ENCODE assay signal across 27 cellular contexts in genomic region chr6:2462831-2463230, GRCh38.
DNase-seq lines count a peak whose midpoint lies in the region; ATAC-seq, FAIRE-seq and TF ChIP-seq lines count a peak whose summit lies in the region.
"Had no signal": no experiment of that assay in that cellular context is flagged by ENCODE, and none has a peak within 500 bp of the region (broad histone marks: within the 10 kb centered on the region; RNA-seq: fewer than 3 reads in every experiment).

No MANE protein-coding gene starts in this region.

- no peak for DNase-seq in HepG2 (ENCODE audit: low spot score)
- DNase-seq in right lobe of liver = no peak
- no peak for DNase-seq in WTC11 (ENCODE audit: low spot score)
- no peak for DNase-seq in neuronal stem cell (ENCODE audit: low spot score)
- no peak for DNase-seq in NCI-H510A (lab: John Stamatoyannopoulos, UW)
- DNase-seq: 8988T; ACHN; BE2C; C1 segment of cervical spinal cord; CD4-positive, alpha-beta memory T cell; CD4-positive, CD25-positive, alpha-beta regulatory T cell; CD8-positive, alpha-beta memory T cell; COR-L47; DMS 273 treated with DMSO at 0.1 percent for 48 hours; DMS153; DMS53; DMS79; DND-41; EL; GDM1 had no signal

- no peak for FAIRE-seq in HepG2 (lab: Jason Lieb, UNC)
- FAIRE-seq: A204.1, GM12878, GM12892, GM19239 had no signal

- CTCF ChIA-PET in HepG2 (lab: Yijun Ruan, JAX; ENCODE audit: low intra/inter-chr PET ratio, low total read pairs) = no interaction called here
- CTCF ChIA-PET in WTC11 (lab: Charles Lee) = no interaction called here

- peaks cover 18% of the 10 kb centered on the region for H3K4me1 Mint-ChIP-seq in WTC11
- H3K4me1 Mint-ChIP-seq: CD14-positive monocyte; CD4-positive, alpha-beta memory T cell; CD4-positive, CD25-positive, alpha-beta regulatory T cell; CD8-positive, alpha-beta memory T cell had no signal

- ATAC-seq in HepG2 = peak; percentile 34
- ATAC-seq in right lobe of liver = no peak
- no peak for ATAC-seq in WTC11
- ATAC-seq in GM18498 (IDR thresholded peaks at IDR 0.05; ENCODE audit: unreplicated experiment) = no peak
- ATAC-seq: GM12878 had no signal

- no peak overlapping the region for H3K4me2 ChIP-seq in HepG2 (ENCODE audit: low read depth, low read length)
- H3K4me2 ChIP-seq in neuronal stem cell (ENCODE audit: insufficient read depth, low read length, poor library complexity, severe bottlenecking) = no peak overlapping the region
- H3K4me2 ChIP-seq: BLaER1 had no signal

- TF ChIP-seq POLR2A in HepG2 (IDR thresholded peaks at IDR 0.05; ENCODE audit: insufficient read depth in 1 of 2, low read depth in 2 of 2, low read length in 2 of 2) (no peak), right lobe of liver (IDR thresholded peaks at IDR 0.05) (no peak)

- H3K18ac ChIP-seq in neuronal stem cell (ENCODE audit: low read length) = no peak overlapping the region

- no peaks in the 10 kb centered on the region for H4K20me1 ChIP-seq in HepG2 (ENCODE audit: insufficient read depth, low read length)
- H4K20me1 ChIP-seq: BLaER1 had no signal

- in situ Hi-C loops in HepG2 (cut with HindIII; ENCODE audit: extremely low pct_ligation_motif_present, low pct_unique_long_range_greater_than_20kb) = no loop called here

- H3K79me2 ChIP-seq in HepG2 (ENCODE audit: insufficient read depth, low read length) = no peaks in the 10 kb centered on the region

- H3K4me3 Mint-ChIP-seq in WTC11 = no peak overlapping the region
- H3K4me3 Mint-ChIP-seq: CD14-positive monocyte; CD4-positive, alpha-beta memory T cell; CD4-positive, CD25-positive, alpha-beta regulatory T cell; CD8-positive, alpha-beta memory T cell had no signal

- peak overlapping the region; percentile 29; the same call in 1 of the 2 replicates for H3K27ac Mint-ChIP-seq in WTC11
- H3K27ac Mint-ChIP-seq: CD4-positive, alpha-beta memory T cell; CD4-positive, CD25-positive, alpha-beta regulatory T cell; CD8-positive, alpha-beta memory T cell had no signal

- H2BK5ac ChIP-seq in neuronal stem cell (ENCODE audit: low read length) = peak overlapping the region; percentile 90

- no peaks in the 10 kb centered on the region; the same call in 1 of the 2 replicates for H3K27me3 Mint-ChIP-seq in WTC11 (ENCODE audit: low read depth)

- TF ChIP-seq EP300 in HepG2 (IDR thresholded peaks at IDR 0.05; ENCODE audit: low read depth in 2 of 2, low read length in 2 of 2) = no peak
- TF ChIP-seq EP300 in HepG2 (CRISPR knock-in tag; IDR thresholded peaks at IDR 0.05; ENCODE audit: borderline replicate concordance) = no peak

- TF ChIP-seq RAD21 in HepG2 (CRISPR knock-in tag; IDR thresholded peaks at IDR 0.05) = no peak

- H3K36me3 Mint-ChIP-seq in WTC11 = no peaks in the 10 kb centered on the region
- H3K36me3 Mint-ChIP-seq: CD14-positive monocyte; CD4-positive, alpha-beta memory T cell; CD4-positive, CD25-positive, alpha-beta regulatory T cell had no signal

- H2AFZ ChIP-seq in HepG2 (ENCODE audit: low read length) (no peak overlapping the region), neuronal stem cell (ENCODE audit: low read length) (no peak overlapping the region)

- H3K27me3 ChIP-seq in HepG2 (ENCODE audit: control insufficient read depth in 1 of 2, insufficient read depth in 2 of 2, low read length in 2 of 2) (peaks cover 4 to 13% of the 10 kb centered on the region in 2 experiments; a peak in 2 of 5 replicates), right lobe of liver (no peaks in the 10 kb centered on the region), neuronal stem cell (ENCODE audit: control insufficient read depth in 3 of 3, insufficient read depth in 3 of 3, low read depth in 1 of 3, low read length in 3 of 3) (peaks cover 0 to 7% (median 0%) of the 10 kb centered on the region in 3 experiments)
- H3K27me3 ChIP-seq: BLaER1 had no signal

- H3K9ac ChIP-seq in HepG2 (ENCODE audit: insufficient read depth, low read depth, low read length) = no peak overlapping the region
- no peak overlapping the region for H3K9ac ChIP-seq in neuronal stem cell (ENCODE audit: low read depth, low read length, poor library complexity)
- H3K9ac ChIP-seq: BLaER1 had no signal

- H3K79me1 ChIP-seq in neuronal stem cell (ENCODE audit: low read depth, low read length) = no peaks in the 10 kb centered on the region

- H2AK5ac ChIP-seq in neuronal stem cell (ENCODE audit: low read depth, low read length) = no peak overlapping the region

- peak overlapping the region; percentile 42 for H3K14ac ChIP-seq in neuronal stem cell (ENCODE audit: low read length)

- no peak for TF ChIP-seq CTCF in HepG2 (CRISPR knock-in tag; IDR thresholded peaks at IDR 0.05)
- TF ChIP-seq CTCF in right lobe of liver (IDR thresholded peaks at IDR 0.05) = no peak
- TF ChIP-seq CTCF in WTC11 (IDR thresholded peaks at IDR 0.05) = no peak

- no peak overlapping the region for H4K91ac ChIP-seq in neuronal stem cell (ENCODE audit: low read depth, low read length, poor library complexity)

- H3K27ac ChIP-seq in HepG2 (ENCODE audit: extremely low read length, insufficient read depth, low read length) = no peak overlapping the region
- no peak overlapping the region for H3K27ac ChIP-seq in right lobe of liver
- H3K27ac ChIP-seq in neuronal stem cell (replicated peaks; ENCODE audit: low read length) = no peak overlapping the region
- H3K27ac ChIP-seq: BLaER1 had no signal

- H2BK120ac ChIP-seq in neuronal stem cell (ENCODE audit: low read depth, low read length) = no peak overlapping the region

- 61% methylated on average over 7 of the region's 10 CpGs for WGBS in HepG2 (ENCODE audit: low lambda C conversion rate)
- 89% methylated on average over 7 of the region's 10 CpGs for WGBS in right lobe of liver (ENCODE audit: insufficient coverage, low coverage, low lambda C conversion rate, missing lambda C conversion rate)
- WGBS in neuronal stem cell (ENCODE audit: extremely low coverage in 2 of 2, insufficient read length in 2 of 2, insufficient replicate concordance in 1 of 2), 2 donors = no CpG with 5 or more reads among the region's 10 CpGs

- H3K36me3 ChIP-seq in HepG2 (replicated peaks in 1 of 2; ENCODE audit: control insufficient read depth in 1 of 2, insufficient read depth in 2 of 2, low read length in 2 of 2) = no peaks in the 10 kb centered on the region
- no peaks in the 10 kb centered on the region for H3K36me3 ChIP-seq in right lobe of liver
- no peaks in the 10 kb centered on the region for H3K36me3 ChIP-seq in neuronal stem cell (replicated peaks in 1 of 2; ENCODE audit: control insufficient read depth in 2 of 2, insufficient read depth in 2 of 2, low read length in 2 of 2)
- H3K36me3 ChIP-seq: BE2C, BLaER1 had no signal

- H3K9me3 ChIP-seq in HepG2 (ENCODE audit: low read length) = no peaks in the 10 kb centered on the region
- no peaks in the 10 kb centered on the region for H3K9me3 ChIP-seq in right lobe of liver
- no peaks in the 10 kb centered on the region for H3K9me3 ChIP-seq in neuronal stem cell (replicated peaks in 1 of 2; ENCODE audit: control insufficient read depth in 2 of 2, insufficient read depth in 1 of 2, low read depth in 1 of 2, low read length in 2 of 2)
- H3K9me3 ChIP-seq: BE2C, BLaER1 had no signal

- H3K4ac ChIP-seq in neuronal stem cell (ENCODE audit: low read length) = no peak overlapping the region

- POLR2A ChIA-PET in HepG2 (lab: Yijun Ruan, JAX) (no interaction called here), WTC11 (lab: Charles Lee) (no interaction called here)

- no peak overlapping the region for H4K8ac ChIP-seq in neuronal stem cell (ENCODE audit: low read depth, low read length)

- no peaks in the 10 kb centered on the region for H3K4me1 ChIP-seq in HepG2 (ENCODE audit: insufficient read depth, low read length)
- H3K4me1 ChIP-seq in right lobe of liver = no peaks in the 10 kb centered on the region
- H3K4me1 ChIP-seq in neuronal stem cell (ENCODE audit: control insufficient read depth in 2 of 2, insufficient read depth in 1 of 2, low read depth in 1 of 2, low read length in 2 of 2) = peaks cover 0 to 2% of the 10 kb centered on the region in 2 donors
- H3K4me1 ChIP-seq: BE2C, BLaER1 had no signal

- no peaks in the 10 kb centered on the region for H3K9me3 Mint-ChIP-seq in WTC11
- H3K9me3 Mint-ChIP-seq: CD14-positive monocyte had no signal

- peak overlapping the region; percentile 22 for H3K23ac ChIP-seq in neuronal stem cell (ENCODE audit: low read depth, low read length, poor library complexity)

- intact Hi-C loops in HepG2 (cut with micrococcal nuclease; ENCODE audit: unreplicated experiment) = no loop called here
- intact Hi-C loops in right lobe of liver (cut with DNase I) = no loop called here

- no peak overlapping the region for H2BK12ac ChIP-seq in neuronal stem cell (ENCODE audit: low read length)

- no TSS peak for BruUV-seq in HepG2 (replicated peaks; lab: Mats Ljungman, UMichigan)

- H2BK15ac ChIP-seq in neuronal stem cell (ENCODE audit: low read length) = no peak overlapping the region

- H3K4me3 ChIP-seq in HepG2 (replicated peaks in 1 of 3; ENCODE audit: insufficient read depth in 1 of 3, low read depth in 2 of 3, low read length in 3 of 3) (no peak overlapping the region), right lobe of liver (no peak overlapping the region), neuronal stem cell (ENCODE audit: low read length in 2 of 2) (no peak overlapping the region)
- H3K4me3 ChIP-seq: BLaER1, GM12878 had no signal

TF ChIP-seq in WTC11, 78 proteins besides CTCF, POLR2A, EP300 and RAD21 (continues in another document):
- TF ChIP-seq USF1 (CRISPR knock-in tag; IDR thresholded peaks at IDR 0.05) = no peak
- TF ChIP-seq IRF2 (CRISPR knock-in tag; IDR thresholded peaks at IDR 0.05; ENCODE audit: borderline replicate concordance, low read depth) = no peak
- no peak for TF ChIP-seq NR2C2 (CRISPR knock-in tag; IDR thresholded peaks at IDR 0.05)
- no peak for TF ChIP-seq CBFB (CRISPR knock-in tag; IDR thresholded peaks at IDR 0.05; ENCODE audit: low read depth)
